In genomic region chr11:31601635-31602282, GRCh38 we compare ENCODE assay signal across 23 cellular contexts.
DNase-seq lines count a peak whose midpoint lies in the region; ATAC-seq and TF ChIP-seq lines count a peak whose summit lies in the region.
"Had no signal": no experiment of that assay in that cellular context is flagged by ENCODE, and none has a peak within 500 bp of the region (broad histone marks: within the 10 kb centered on the region; RNA-seq: fewer than 3 reads in every experiment).

No MANE protein-coding gene starts in this region.

- H3K4me1 ChIP-seq in H9 (ENCODE audit: insufficient read depth, low read length): no peaks in the 10 kb centered on the region
- peaks cover 5% of the 10 kb centered on the region for H3K4me1 ChIP-seq in ectodermal cell (ENCODE audit: control insufficient read depth, insufficient read depth, low read length)
- H3K4me1 ChIP-seq in right cardiac atrium (ENCODE audit: control insufficient read depth, insufficient read depth, low read length): no peaks in the 10 kb centered on the region
- H3K4me1 ChIP-seq in gastrocnemius medialis: no peaks in the 10 kb centered on the region

- no peaks in the 10 kb centered on the region for H3K79me1 ChIP-seq in H9 (ENCODE audit: insufficient read depth, low read depth, low read length, poor library complexity, severe bottlenecking)

- DNase-seq in H9: no peak
- peak; percentile 10 for DNase-seq in iPS-NIHi11 (ENCODE audit: low spot score)
- DNase-seq in right cardiac atrium: no peak
- DNase-seq in activated CD4-positive, alpha-beta memory T cell treated with anti-CD3 and anti-CD28 coated beads, Interleukin-2, amount 10 ng/mL, durations not matched to agents 7 days and 5 days: no peak
- DNase-seq in gastrocnemius medialis: no peak
- DNase-seq: C1 segment of cervical spinal cord; CD4-positive, alpha-beta memory T cell; COR-L47; DMS53; IMR-90; KG1; MG63; NCI-H1105 treated with DMSO at 0.1 percent for 48 hours; NCI-H146; NCI-H1930; NCI-H2107; NCI-H446 treated with DMSO at 0.1 percent for 48 hours; NCI-H526; SHP77 had no signal

- H3K4me3 ChIP-seq in ectodermal cell (ENCODE audit: insufficient read depth, low read depth, low read length) (no peak overlapping the region), right cardiac atrium (ENCODE audit: low read length) (no peak overlapping the region), gastrocnemius medialis (no peak overlapping the region)
- H3K4me3 ChIP-seq: MG63 had no signal

- H4K20me1 ChIP-seq in H9 (ENCODE audit: control insufficient read depth, insufficient read depth, insufficient read length): no peaks in the 10 kb centered on the region

- H3K36me3 Mint-ChIP-seq in H9 (ENCODE audit: insufficient read depth in 1 of 3, low read depth in 3 of 3): peaks cover 12 to 24% (median 17%) of the 10 kb centered on the region in 3 experiments
- H3K36me3 Mint-ChIP-seq in activated CD4-positive, alpha-beta memory T cell treated with anti-CD3 and anti-CD28 coated beads, Interleukin-2, amount 10 ng/mL, durations not matched to agents 7 days and 5 days (ENCODE audit: low read depth): peaks cover 4% of the 10 kb centered on the region

- H4K8ac ChIP-seq in H9 (replicated peaks; ENCODE audit: insufficient read length, low read depth, low read length): no peak overlapping the region

- no peak overlapping the region for H2BK15ac ChIP-seq in H9 (ENCODE audit: low read depth, low read length)

- POLR2A ChIA-PET in activated CD4-positive, alpha-beta memory T cell treated with anti-CD3 and anti-CD28 coated beads, Interleukin-2, amount 10 ng/mL, durations not matched to agents 7 days and 5 days (lab: Charles Lee): no interaction called here

- CTCF ChIA-PET in activated CD4-positive, alpha-beta memory T cell treated with anti-CD3 and anti-CD28 coated beads, Interleukin-2, amount 10 ng/mL, durations not matched to agents 7 days and 5 days (lab: Charles Lee): no interaction called here

- H3K27ac Mint-ChIP-seq in H9: peak overlapping the region in 2 of 3 experiments; percentile 76 to 89; a peak in 4 of 7 replicates
- no peak overlapping the region for H3K27ac Mint-ChIP-seq in activated CD4-positive, alpha-beta memory T cell treated with anti-CD3 and anti-CD28 coated beads, Interleukin-2, amount 10 ng/mL, durations not matched to agents 7 days and 5 days
- H3K27ac Mint-ChIP-seq: CD4-positive, alpha-beta memory T cell had no signal

- no peak overlapping the region for H2BK120ac ChIP-seq in H9 (ENCODE audit: low read depth, low read length, poor library complexity, severe bottlenecking)

- H4K5ac ChIP-seq in H9 (ENCODE audit: insufficient read length, low read depth, low read length): no peak overlapping the region

- ATAC-seq in right cardiac atrium (no peak), GM19324 (IDR thresholded peaks at IDR 0.05; ENCODE audit: low FRiP score, unreplicated experiment) (no peak), gastrocnemius medialis (no peak)
- ATAC-seq: Panc1 had no signal

- H3K4me3 Mint-ChIP-seq in H9: no peak overlapping the region
- H3K4me3 Mint-ChIP-seq in activated CD4-positive, alpha-beta memory T cell treated with anti-CD3 and anti-CD28 coated beads, Interleukin-2, amount 10 ng/mL, durations not matched to agents 7 days and 5 days: no peak overlapping the region
- H3K4me3 Mint-ChIP-seq: CD4-positive, alpha-beta memory T cell had no signal

- intact Hi-C loops in right cardiac atrium (cut with DNase I) (no loop called here), gastrocnemius medialis (cut with DNase I; ENCODE audit: low total_unique reads) (no loop called here)

- H3K18ac ChIP-seq in H9 (ENCODE audit: insufficient read length, low read depth, low read length): no peak overlapping the region

- H3K9me3 ChIP-seq in H9 (ENCODE audit: control insufficient read depth, low read depth, low read length) (no peaks in the 10 kb centered on the region), ectodermal cell (ENCODE audit: control insufficient read depth, low read length) (no peaks in the 10 kb centered on the region), right cardiac atrium (ENCODE audit: control insufficient read depth, low read length) (no peaks in the 10 kb centered on the region), gastrocnemius medialis (no peaks in the 10 kb centered on the region)
- H3K9me3 ChIP-seq: MG63 had no signal

- H3K14ac ChIP-seq in H9 (ENCODE audit: insufficient read depth, low read length): no peak overlapping the region

- no peaks in the 10 kb centered on the region for H3K36me3 ChIP-seq in ectodermal cell (ENCODE audit: control insufficient read depth, insufficient read depth, low read length)
- no peaks in the 10 kb centered on the region for H3K36me3 ChIP-seq in gastrocnemius medialis
- H3K36me3 ChIP-seq: MG63 had no signal

- no peak overlapping the region for H3K9ac ChIP-seq in H9 (ENCODE audit: extremely low read depth, insufficient read length, low read length)

- peaks cover 8 to 9% of the 10 kb centered on the region in 2 experiments for H3K9me3 Mint-ChIP-seq in H9
- no peaks in the 10 kb centered on the region for H3K9me3 Mint-ChIP-seq in activated CD4-positive, alpha-beta memory T cell treated with anti-CD3 and anti-CD28 coated beads, Interleukin-2, amount 10 ng/mL, durations not matched to agents 7 days and 5 days
- H3K9me3 Mint-ChIP-seq: CD4-positive, alpha-beta memory T cell had no signal

- no peaks in the 10 kb centered on the region for H3K79me2 ChIP-seq in H9 (ENCODE audit: insufficient read depth, low read length)

- no peak for TF ChIP-seq POLR2A in gastrocnemius medialis (IDR thresholded peaks at IDR 0.05)

- no peak overlapping the region for H3K27ac ChIP-seq in H9 (ENCODE audit: insufficient read length, low read depth, low read length)
- peak overlapping the region; percentile 4 for H3K27ac ChIP-seq in ectodermal cell (ENCODE audit: insufficient read depth, low read depth, low read length, poor library complexity, severe bottlenecking)
- H3K27ac ChIP-seq in right cardiac atrium (ENCODE audit: low read length): no peak overlapping the region
- H3K27ac ChIP-seq in gastrocnemius medialis: no peak overlapping the region
- H3K27ac ChIP-seq: RWPE1 had no signal

- no peak overlapping the region for H2BK5ac ChIP-seq in H9 (ENCODE audit: insufficient read length, low read length)

- no peak overlapping the region for H3K4ac ChIP-seq in H9 (ENCODE audit: low read depth, low read length)

- no peaks in the 10 kb centered on the region for H3K23me2 ChIP-seq in H9 (ENCODE audit: insufficient read length, low read depth, low read length, poor library complexity, severe bottlenecking)

- H3K4me1 Mint-ChIP-seq in H9: peaks cover 14 to 22% of the 10 kb centered on the region in 2 experiments
- no peaks in the 10 kb centered on the region for H3K4me1 Mint-ChIP-seq in activated CD4-positive, alpha-beta memory T cell treated with anti-CD3 and anti-CD28 coated beads, Interleukin-2, amount 10 ng/mL, durations not matched to agents 7 days and 5 days
- H3K4me1 Mint-ChIP-seq: CD4-positive, alpha-beta memory T cell had no signal

- H4K91ac ChIP-seq in H9 (ENCODE audit: insufficient read length, low read depth, low read length): no peak overlapping the region

- in situ Hi-C loops in gastrocnemius medialis (cut with MboI; ENCODE audit: low sequenced_read_pairs in 4 of 4): no loop called here

- H3T11ph ChIP-seq in H9 (ENCODE audit: low read length): no peak overlapping the region

- no CpG with 5 or more reads among the region's 1 CpG for WGBS in H9 (ENCODE audit: extremely low coverage, insufficient read length, low lambda C conversion rate)
- 25% methylated on average over 1 of the region's 1 CpG; no CpG with 5 or more reads in 1 of the 2 experiments for WGBS in ectodermal cell, 2 experiments
- 97% methylated on average over 1 of the region's 1 CpG for WGBS in right cardiac atrium

- no peak overlapping the region for H2AFZ ChIP-seq in H9 (ENCODE audit: low read length)

- H2BK20ac ChIP-seq in H9 (ENCODE audit: low read depth, low read length, poor library complexity, severe bottlenecking): no peak overlapping the region

- H2BK12ac ChIP-seq in H9 (ENCODE audit: insufficient read length, low read depth, low read length): no peak overlapping the region

- TF ChIP-seq CTCF in H9 (conservative IDR thresholded peaks at IDR 0.05) (no peak), gastrocnemius medialis (IDR thresholded peaks at IDR 0.05 in 4 of 5, conservative IDR thresholded peaks at IDR 0.05 in 1 of 5) (no peak)

- no peaks in the 10 kb centered on the region for H3K27me3 Mint-ChIP-seq in H9 (ENCODE audit: low read depth)
- no peaks in the 10 kb centered on the region for H3K27me3 Mint-ChIP-seq in activated CD4-positive, alpha-beta memory T cell treated with anti-CD3 and anti-CD28 coated beads, Interleukin-2, amount 10 ng/mL, durations not matched to agents 7 days and 5 days
- H3K27me3 Mint-ChIP-seq: CD4-positive, alpha-beta memory T cell had no signal

- no peak overlapping the region for H3K23ac ChIP-seq in H9 (ENCODE audit: insufficient read length, low read depth, low read length)

- H3K56ac ChIP-seq in H9 (ENCODE audit: insufficient read length, low read depth, low read length): no peak overlapping the region

- H2AK5ac ChIP-seq in H9 (ENCODE audit: insufficient read length, low read length): no peak overlapping the region

- no peak overlapping the region for H3K4me2 ChIP-seq in H9 (ENCODE audit: insufficient read depth, insufficient read length, low read length)

- H3K27me3 ChIP-seq in H9 (ENCODE audit: insufficient read depth, low read length) (no peaks in the 10 kb centered on the region), ectodermal cell (ENCODE audit: control insufficient read depth, insufficient read depth, low read length, poor library complexity, severe bottlenecking) (no peaks in the 10 kb centered on the region), right cardiac atrium (ENCODE audit: control insufficient read depth, insufficient read depth) (no peaks in the 10 kb centered on the region), gastrocnemius medialis (no peaks in the 10 kb centered on the region)
- H3K27me3 ChIP-seq: MG63 had no signal
